Comparison of ENCODE assay signal across 12 cellular contexts in genomic region chr17:31491794-31492171, GRCh38.
DNase-seq lines count a peak whose midpoint lies in the region; ATAC-seq and TF ChIP-seq lines count a peak whose summit lies in the region.
"Had no signal": no experiment of that assay in that cellular context is flagged by ENCODE, and none has a peak within 500 bp of the region (broad histone marks: within the 10 kb centered on the region; RNA-seq: fewer than 3 reads in every experiment).

No MANE protein-coding gene starts in this region.

- POLR2A ChIA-PET in activated CD8-positive, alpha-beta T cell treated with anti-CD3 and anti-CD28 coated beads for 36 hours (lab: Charles Lee), result interaction anchor here (0.6 to 9.8 kb wide), 3 partner anchors 10 to 60 kb away, joined by 3 to 175 read pairs (median 7); no protein-coding TSS in a partner anchor

- CTCF ChIA-PET in activated CD8-positive, alpha-beta T cell treated with anti-CD3 and anti-CD28 coated beads for 36 hours (lab: Charles Lee), result interaction anchor here (0.9 to 8.1 kb wide), 6 partner anchors 8 to 33 kb away, joined by 3 to 79 read pairs (median 4); no protein-coding TSS in a partner anchor

- intact Hi-C loops in left ventricle myocardium inferior (cut with micrococcal nuclease), result no loop called here
- intact Hi-C loops in left ventricle myocardium superior (cut with micrococcal nuclease), result no loop called here
- intact Hi-C loops in activated CD8-positive, alpha-beta T cell treated with anti-CD3 and anti-CD28 coated beads for 36 hours (cut with micrococcal nuclease), result loop anchor here (5.0 kb wide), 1 partner anchor 174 kb away; no protein-coding TSS in a partner anchor

- no peaks in the 10 kb centered on the region for H3K9me3 ChIP-seq in left ventricle myocardium inferior (replicated peaks)
- H3K9me3 ChIP-seq: esophagus muscularis mucosa, MG63 had no signal

- H3K4me1 ChIP-seq in left ventricle myocardium inferior (peaks cover 66% of the 10 kb centered on the region), mesendoderm (ENCODE audit: control insufficient read depth, low read depth, low read length) (peaks cover 15% of the 10 kb centered on the region)

- H2BK5ac ChIP-seq in mesendoderm (ENCODE audit: low read length), result no peak overlapping the region

- no peak overlapping the region for H3K23ac ChIP-seq in mesendoderm (ENCODE audit: low read length)

- no peak overlapping the region for H3K4me2 ChIP-seq in mesendoderm (ENCODE audit: low read length)

- TF ChIP-seq CTCF in left ventricle myocardium inferior (IDR thresholded peaks at IDR 0.05; ENCODE audit: borderline replicate concordance) (no peak), foreskin fibroblast (IDR thresholded peaks at IDR 0.05; ENCODE audit: low read depth, low read length) (no peak)
- no peak for TF ChIP-seq CTCF in activated CD8-positive, alpha-beta T cell treated with anti-CD3 and anti-CD28 coated beads for 36 hours (IDR thresholded peaks at IDR 0.05)

- H2BK15ac ChIP-seq in mesendoderm (replicated peaks; ENCODE audit: low read depth), result no peak overlapping the region

- H3K4me1 Mint-ChIP-seq in activated CD8-positive, alpha-beta T cell treated with anti-CD3 and anti-CD28 coated beads for 36 hours (ENCODE audit: low read depth), result peaks cover 82% of the 10 kb centered on the region

- H3K27ac ChIP-seq in left ventricle myocardium inferior (replicated peaks) (peak overlapping the region; percentile 55), mesendoderm (ENCODE audit: low read depth, low read length) (no peak overlapping the region)
- H3K27ac ChIP-seq: esophagus muscularis mucosa, SK-N-MC had no signal

- peaks cover 21% of the 10 kb centered on the region for H3K79me1 ChIP-seq in mesendoderm (ENCODE audit: low read length)

- no peak overlapping the region for H4K5ac ChIP-seq in mesendoderm (ENCODE audit: low read length)

- no peaks in the 10 kb centered on the region for H3K36me3 ChIP-seq in left ventricle myocardium inferior
- no peaks in the 10 kb centered on the region for H3K36me3 ChIP-seq in mesendoderm (ENCODE audit: control insufficient read depth, insufficient read depth, low read length)
- H3K36me3 ChIP-seq: esophagus muscularis mucosa, MG63 had no signal

- H2AK5ac ChIP-seq in mesendoderm (ENCODE audit: low read length), result no peak overlapping the region

- DNase-seq in left ventricle myocardium inferior, result no peak
- DNase-seq in left ventricle myocardium superior, result no peak
- peak; percentile 43 for DNase-seq in activated CD8-positive, alpha-beta T cell treated with anti-CD3 and anti-CD28 coated beads for 36 hours
- no peak for DNase-seq in mesendoderm
- DNase-seq in foreskin fibroblast, result no peak
- no peak for DNase-seq in AML-193 (lab: John Stamatoyannopoulos, UW)
- DNase-seq: MG63, NCI-H524 treated with DMSO at 0.1 percent for 48 hours had no signal

- no CpG with 5 or more reads among the region's 13 CpGs for WGBS in mesendoderm (ENCODE audit: extremely low coverage, insufficient coverage, low lambda C conversion rate)

- peak overlapping the region; percentile 5 for H3K56ac ChIP-seq in mesendoderm (ENCODE audit: low read length)

- H3K4me3 ChIP-seq in left ventricle myocardium inferior (no peak overlapping the region), mesendoderm (ENCODE audit: low read length) (no peak overlapping the region), foreskin fibroblast (ENCODE audit: low read depth in 1 of 2, low read length in 2 of 2) (no peak overlapping the region)
- H3K4me3 ChIP-seq: esophagus muscularis mucosa, MG63, SK-N-MC had no signal

- H4K8ac ChIP-seq in mesendoderm (ENCODE audit: low read depth, low read length), result no peak overlapping the region

- no peak overlapping the region for H2BK120ac ChIP-seq in mesendoderm (ENCODE audit: low read depth, low read length)

- no peak overlapping the region for H3K9ac ChIP-seq in mesendoderm (ENCODE audit: low read length)

- no peaks in the 10 kb centered on the region for H3K9me3 Mint-ChIP-seq in activated CD8-positive, alpha-beta T cell treated with anti-CD3 and anti-CD28 coated beads for 36 hours

- H3K79me2 ChIP-seq in mesendoderm (ENCODE audit: control insufficient read depth, insufficient read depth, low read length), result peaks cover 10% of the 10 kb centered on the region

- H3K4me3 Mint-ChIP-seq in activated CD8-positive, alpha-beta T cell treated with anti-CD3 and anti-CD28 coated beads for 36 hours, result peak overlapping the region; percentile 92

- no peak overlapping the region for H3K18ac ChIP-seq in mesendoderm (ENCODE audit: low read length)

- no peak for ATAC-seq in left ventricle myocardium superior
- no peak for ATAC-seq in activated CD8-positive, alpha-beta T cell treated with anti-CD3 and anti-CD28 coated beads for 36 hours
- no peak for ATAC-seq in HG03342 (IDR thresholded peaks at IDR 0.05; ENCODE audit: unreplicated experiment)
- no peak for ATAC-seq in HG02623 (IDR thresholded peaks at IDR 0.05; ENCODE audit: unreplicated experiment)

- H3K4ac ChIP-seq in mesendoderm (ENCODE audit: low read depth, low read length), result no peak overlapping the region

- peaks cover 39% of the 10 kb centered on the region for H3K27me3 ChIP-seq in left ventricle myocardium inferior (ENCODE audit: low read depth)
- H3K27me3 ChIP-seq in mesendoderm (ENCODE audit: insufficient read depth, low read length, poor library complexity), result no peaks in the 10 kb centered on the region

- H3K27me3 Mint-ChIP-seq in activated CD8-positive, alpha-beta T cell treated with anti-CD3 and anti-CD28 coated beads for 36 hours, result no peaks in the 10 kb centered on the region

- peaks cover 5% of the 10 kb centered on the region for H3K36me3 Mint-ChIP-seq in activated CD8-positive, alpha-beta T cell treated with anti-CD3 and anti-CD28 coated beads for 36 hours (ENCODE audit: low read depth)

- peak overlapping the region; percentile 97 for H3K27ac Mint-ChIP-seq in activated CD8-positive, alpha-beta T cell treated with anti-CD3 and anti-CD28 coated beads for 36 hours
